In the genomic region with DNA sequence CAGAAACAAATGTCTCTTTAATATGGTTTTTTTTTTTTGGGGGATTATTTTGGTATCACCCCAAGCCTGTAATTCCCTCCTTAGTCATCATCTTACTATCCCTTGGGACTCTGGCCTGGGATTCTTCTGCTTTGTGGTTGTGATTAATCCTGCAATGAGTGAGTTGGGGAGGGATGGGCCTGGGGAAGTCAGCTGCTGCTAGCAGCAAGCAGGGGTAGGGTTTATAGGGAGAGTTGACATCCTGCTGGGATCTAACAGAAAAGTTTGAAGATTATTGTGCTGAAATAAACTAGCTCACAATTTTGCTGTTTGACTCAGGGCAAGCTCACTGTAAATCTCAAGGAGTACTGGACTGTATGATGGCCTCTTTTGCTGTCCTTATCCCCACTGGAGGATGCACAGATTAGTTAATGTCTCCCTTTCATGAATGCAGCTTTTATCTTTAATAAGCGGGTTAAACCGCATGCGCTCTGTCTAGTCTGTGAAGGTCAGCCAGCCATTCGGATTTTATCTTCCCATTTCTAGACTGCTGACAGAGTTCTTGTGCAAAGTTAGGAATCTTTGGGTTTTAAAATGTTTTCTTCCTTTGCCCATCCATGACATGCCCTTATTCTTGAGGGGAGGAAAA, we compare ENCODE assay signal across 8 cellular contexts.
DNase-seq lines count a peak whose midpoint lies in the region; ATAC-seq and TF ChIP-seq lines count a peak whose summit lies in the region.

No MANE protein-coding gene starts in this region.

- H3K4me3 ChIP-seq in hepatocyte (no peak overlapping the region), transverse colon (no peak overlapping the region), PC-9 (no peak overlapping the region)

- H3K4me3 Mint-ChIP-seq in activated T-helper 17 cell treated with anti-CD3 and anti-CD28 coated beads, Interleukin-2, amount 50 U/mL, for 72 hours, result peak overlapping the region; percentile 64

- no TSS peak for BruUV-seq in PC-9 (replicated peaks; lab: Mats Ljungman, UMichigan)

- POLR2A ChIA-PET in PC-9 (lab: Charles Lee; ENCODE audit: unreplicated experiment), result no interaction called here

- H3K4me1 Mint-ChIP-seq in activated T-helper 17 cell treated with anti-CD3 and anti-CD28 coated beads, Interleukin-2, amount 50 U/mL, for 72 hours, result peaks cover 65% of the 10 kb centered on the region

- H3K36me3 Mint-ChIP-seq in activated T-helper 17 cell treated with anti-CD3 and anti-CD28 coated beads, Interleukin-2, amount 50 U/mL, for 72 hours (ENCODE audit: low read depth), result peaks cover 90% of the 10 kb centered on the region

- peaks cover 14% of the 10 kb centered on the region; the same call in 1 of the 2 replicates for H3F3A ChIP-seq in PC-9 (ENCODE audit: insufficient read depth, low read depth)

- H3K9me2 ChIP-seq in hepatocyte (replicated peaks; ENCODE audit: insufficient read depth) (no peaks in the 10 kb centered on the region), PC-9 (ENCODE audit: insufficient read depth) (no peaks in the 10 kb centered on the region)

- H3K4me1 ChIP-seq in hepatocyte (ENCODE audit: insufficient read depth), result peaks cover 30% of the 10 kb centered on the region
- peaks cover 6 to 57% (median 17%) of the 10 kb centered on the region in 4 donors for H3K4me1 ChIP-seq in transverse colon
- H3K4me1 ChIP-seq in PC-9 (replicated peaks; ENCODE audit: insufficient read depth), result peaks cover 37% of the 10 kb centered on the region

- H3K27ac Mint-ChIP-seq in activated T-helper 17 cell treated with anti-CD3 and anti-CD28 coated beads, Interleukin-2, amount 50 U/mL, for 72 hours, result peak overlapping the region; percentile 85

- CTCF ChIA-PET in PC-9 (lab: Charles Lee), result no interaction called here

- DNase-seq in ACHN (peak; percentile 52), HK-2 (ENCODE audit: unreplicated experiment) (peak; percentile 41), hepatocyte (ENCODE audit: low spot score) (no peak), transverse colon (no peak), PC-9 (no peak)
- DNase-seq in stimulated activated CD4-positive, alpha-beta T cell treated with anti-CD3 and anti-CD28 coated beads, Interleukin-2, amount 100 ng/mL, for 48 hours, result no peak

- in situ Hi-C loops in ACHN (cut with HindIII; ENCODE audit: low pct_ligation_motif_present, low pct_unique_long_range_greater_than_20kb, low sequenced_read_pairs), result no loop called here
- in situ Hi-C loops in transverse colon (cut with MboI; ENCODE audit: low pct_ligation_motif_present in 1 of 4, low pct_unique_long_range_greater_than_20kb in 1 of 4, low sequenced_read_pairs in 3 of 4), result no loop called here

- H2AFZ ChIP-seq in hepatocyte, result no peak overlapping the region
- no peak overlapping the region for H2AFZ ChIP-seq in PC-9

- no peaks in the 10 kb centered on the region for H3K9me3 ChIP-seq in hepatocyte (ENCODE audit: low read depth)
- H3K9me3 ChIP-seq in transverse colon, result no peaks in the 10 kb centered on the region
- no peaks in the 10 kb centered on the region for H3K9me3 ChIP-seq in PC-9 (ENCODE audit: insufficient read depth, low read depth)

- H4K20me1 ChIP-seq in hepatocyte (ENCODE audit: insufficient read depth, poor library complexity, severe bottlenecking) (peaks cover 13% of the 10 kb centered on the region), PC-9 (ENCODE audit: insufficient read depth) (peaks cover 33% of the 10 kb centered on the region)

- H3K79me2 ChIP-seq in hepatocyte (peaks cover 92% of the 10 kb centered on the region), PC-9 (ENCODE audit: low read depth) (peaks cover 95% of the 10 kb centered on the region)

- TF ChIP-seq CTCF in hepatocyte (IDR thresholded peaks at IDR 0.05; ENCODE audit: poor library complexity) (no peak), transverse colon (IDR thresholded peaks at IDR 0.05) (no peak), PC-9 (conservative IDR thresholded peaks at IDR 0.05) (no peak)

- H3K27ac ChIP-seq in hepatocyte, result no peak overlapping the region
- H3K27ac ChIP-seq in transverse colon, result no peak overlapping the region
- no peak overlapping the region; the same call in 1 of the 2 replicates for H3K27ac ChIP-seq in PC-9

- no peak for TF ChIP-seq POLR2A in transverse colon (IDR thresholded peaks at IDR 0.05)

- no peaks in the 10 kb centered on the region for H3K27me3 Mint-ChIP-seq in activated T-helper 17 cell treated with anti-CD3 and anti-CD28 coated beads, Interleukin-2, amount 50 U/mL, for 72 hours

- no peak for TF ChIP-seq EP300 in transverse colon (IDR thresholded peaks at IDR 0.05; ENCODE audit: low read depth)

- no peaks in the 10 kb centered on the region for H3K36me3 ChIP-seq in hepatocyte (replicated peaks; ENCODE audit: insufficient read depth, low read depth)
- no peaks in the 10 kb centered on the region for H3K36me3 ChIP-seq in transverse colon
- 0 out of 2 replicates have a peak, but pooled peaks cover 4% of the 10 kb centered on the region for H3K36me3 ChIP-seq in PC-9 (ENCODE audit: low read depth)

- H3K27me3 ChIP-seq in hepatocyte, result no peaks in the 10 kb centered on the region
- no peaks in the 10 kb centered on the region for H3K27me3 ChIP-seq in transverse colon
- no peaks in the 10 kb centered on the region for H3K27me3 ChIP-seq in PC-9 (ENCODE audit: insufficient read depth, low read depth)

- ATAC-seq in activated T-helper 17 cell treated with anti-CD3 and anti-CD28 coated beads, Interleukin-2, amount 50 U/mL, for 72 hours (replicated peaks), result no peak
- ATAC-seq in HG03159 (IDR thresholded peaks at IDR 0.05; ENCODE audit: unreplicated experiment), result no peak

- 78% methylated on average over 4 of the region's 4 CpGs for WGBS in hepatocyte (ENCODE audit: low lambda C conversion rate, missing lambda C conversion rate)
- 81% methylated on average over 4 of the region's 4 CpGs; no CpG with 5 or more reads in 1 of the 2 donors for WGBS in transverse colon (ENCODE audit: low coverage in 1 of 2), 2 donors

- intact Hi-C loops in transverse colon (cut with DNase I; ENCODE audit: low total_unique reads), result no loop called here
- intact Hi-C loops in PC-9 (cut with micrococcal nuclease; ENCODE audit: unreplicated experiment), result no loop called here

- H3K9me3 Mint-ChIP-seq in activated T-helper 17 cell treated with anti-CD3 and anti-CD28 coated beads, Interleukin-2, amount 50 U/mL, for 72 hours, result no peaks in the 10 kb centered on the region

- H3K4me2 ChIP-seq in hepatocyte (peak overlapping the region; percentile 33), PC-9 (no peak overlapping the region)

Comparison
In these comparisons a context has a peak if more than half of its experiments do, and no peak if none do; other contexts are left out.
1. DNase-seq: peak in ACHN (single experiment) and HK-2 (single experiment); none in hepatocyte (single experiment), stimulated activated CD4-positive, alpha-beta T cell treated with anti-CD3 and anti-CD28 coated beads, Interleukin-2, amount 100 ng/mL, for 48 hours (0 of 2), transverse colon (single experiment) and PC-9 (0 of 2).